In the genomic region with DNA sequence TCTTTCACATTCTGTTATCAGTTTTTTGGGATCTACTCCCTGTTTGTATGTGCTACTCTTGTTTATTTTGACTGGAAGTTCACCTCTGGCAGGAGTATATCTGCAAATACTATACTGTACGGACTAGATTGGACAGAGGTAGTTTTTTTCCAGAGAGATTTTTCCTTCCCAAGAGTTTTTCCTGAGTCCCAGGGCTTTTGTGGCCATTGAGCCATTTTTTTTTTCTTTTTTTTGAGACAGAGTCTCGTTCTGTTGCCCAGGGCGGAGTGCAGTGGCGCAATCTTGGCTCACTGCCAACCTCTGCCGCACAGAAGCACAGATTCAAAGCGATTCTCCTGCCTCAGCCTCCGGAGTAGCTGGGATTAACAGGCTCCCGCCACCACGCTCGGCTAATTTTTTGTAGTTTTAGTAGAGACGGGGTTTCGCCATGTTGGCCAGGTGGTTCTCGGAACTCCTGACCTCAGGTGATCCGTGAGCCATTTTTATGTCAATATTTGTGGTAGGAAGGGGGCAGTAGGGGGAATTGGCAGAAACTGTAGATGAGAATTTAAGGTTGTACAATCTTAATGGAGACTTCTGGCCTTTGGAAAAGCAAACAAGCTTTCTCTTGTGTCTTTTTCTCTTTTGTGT, we compare ENCODE assay signal across 14 cellular contexts. TPM values are rescaled to one million over a fixed set of nuclear protein-coding genes. Genes with fewer than 3 reads are reported as not detected.
DNase-seq lines count a peak whose midpoint lies in the region; ATAC-seq, FAIRE-seq and TF ChIP-seq lines count a peak whose summit lies in the region.
"Had no signal": no experiment of that assay in that cellular context is flagged by ENCODE, and none has a peak within 500 bp of the region (broad histone marks: within the 10 kb centered on the region; RNA-seq: fewer than 3 reads in every experiment).

No MANE protein-coding gene starts in this region.

- H3K27ac ChIP-seq in astrocyte (ENCODE audit: low read depth, low read length) (no peak overlapping the region), lower lobe of right lung (no peak overlapping the region), brain microvascular endothelial cell (no peak overlapping the region)
- H3K27ac ChIP-seq: dorsolateral prefrontal cortex, thoracic aorta had no signal

- H3K27me3 Mint-ChIP-seq in Calu3 (ENCODE audit: unreplicated experiment) (no peaks in the 10 kb centered on the region), astrocyte (ENCODE audit: low read depth, unreplicated experiment) (no peaks in the 10 kb centered on the region)
- H3K27me3 Mint-ChIP-seq: activated CD4-positive, alpha-beta T cell treated with anti-CD3 and anti-CD28 coated beads for 36 hours; activated naive CD4-positive, alpha-beta T cell treated with anti-CD3 and anti-CD28 coated beads, Interleukin-2, amount 10 ng/mL, durations not matched to agents 7 days and 5 days; CD4-positive, alpha-beta T cell had no signal

- ATAC-seq in lower lobe of right lung (no peak), sciatic nerve (no peak), HG03045 (IDR thresholded peaks at IDR 0.05; ENCODE audit: unreplicated experiment) (no peak)
- ATAC-seq: activated CD4-positive, alpha-beta T cell treated with anti-CD3 and anti-CD28 coated beads for 36 hours had no signal

- H3K27ac Mint-ChIP-seq in Calu3 (ENCODE audit: unreplicated experiment) (peak overlapping the region; percentile 39), astrocyte (ENCODE audit: unreplicated experiment) (peak overlapping the region; percentile 49)
- H3K27ac Mint-ChIP-seq: activated CD4-positive, alpha-beta T cell treated with anti-CD3 and anti-CD28 coated beads for 36 hours; activated naive CD4-positive, alpha-beta T cell treated with anti-CD3 and anti-CD28 coated beads, Interleukin-2, amount 10 ng/mL, durations not matched to agents 7 days and 5 days; CD4-positive, alpha-beta T cell had no signal

- H3K36me3 Mint-ChIP-seq in Calu3 (ENCODE audit: insufficient read depth, unreplicated experiment) (peaks cover 6% of the 10 kb centered on the region), astrocyte (ENCODE audit: low read depth, unreplicated experiment) (no peaks in the 10 kb centered on the region)

- H3K36me3 ChIP-seq in astrocyte (ENCODE audit: insufficient read depth, low read length) (no peaks in the 10 kb centered on the region), lower lobe of right lung (no peaks in the 10 kb centered on the region), brain microvascular endothelial cell (replicated peaks) (no peaks in the 10 kb centered on the region)
- H3K36me3 ChIP-seq: thoracic aorta had no signal

- peaks cover 21% of the 10 kb centered on the region for H3K4me1 ChIP-seq in astrocyte (ENCODE audit: insufficient read depth, low read length)
- peaks cover under 1% of the 10 kb centered on the region for H3K4me1 ChIP-seq in lower lobe of right lung

- H3K9me3 Mint-ChIP-seq in Calu3 (ENCODE audit: low read depth, unreplicated experiment), result no peaks in the 10 kb centered on the region
- H3K9me3 Mint-ChIP-seq in astrocyte (ENCODE audit: unreplicated experiment), result peaks cover 3% of the 10 kb centered on the region

- FAIRE-seq in astrocyte (lab: Jason Lieb, UNC) (no peak), GM12891 (lab: Jason Lieb, UNC) (no peak)

- in situ Hi-C loops in brain microvascular endothelial cell (cut with HindIII; ENCODE audit: low pct_ligation_motif_present, low sequenced_read_pairs), result no loop called here

- intact Hi-C loops in Calu3 (cut with micrococcal nuclease; ENCODE audit: unreplicated experiment) (loop anchor here (10.0 kb wide), 1 partner anchor 145 kb away; no protein-coding TSS in a partner anchor), lower lobe of right lung (cut with DNase I) (no loop called here), sciatic nerve (cut with DNase I) (no loop called here)

- DNase-seq in Calu3, result peak; percentile 82
- peak; percentile 94 for DNase-seq in NCI-H2029 (lab: John Stamatoyannopoulos, UW)
- no peak for DNase-seq in astrocyte (ENCODE audit: low read depth)
- DNase-seq in lower lobe of right lung, result peak; percentile 58
- DNase-seq in sciatic nerve (ENCODE audit: low spot score), result no peak
- DNase-seq in brain microvascular endothelial cell, result no peak
- DNase-seq in GM12891 (ENCODE audit: insufficient read length, low spot score), result no peak
- DNase-seq: activated CD4-positive, alpha-beta T cell treated with anti-CD3 and anti-CD28 coated beads for 36 hours; activated naive CD4-positive, alpha-beta T cell treated with anti-CD3 and anti-CD28 coated beads, Interleukin-2, amount 10 ng/mL, durations not matched to agents 7 days and 5 days; CD4-positive, alpha-beta T cell; dorsolateral prefrontal cortex; MV-4-11 had no signal

- H3K4me2 ChIP-seq in astrocyte (ENCODE audit: low read length), result no peak overlapping the region

- CTCF ChIA-PET in Calu3 (lab: Charles Lee), result interaction anchor here (0.7 kb wide), 2 partner anchors 153 to 188 kb away, joined by 3 to 5 read pairs; no protein-coding TSS in a partner anchor

- peaks cover 13% of the 10 kb centered on the region for H4K20me1 ChIP-seq in astrocyte (ENCODE audit: insufficient read depth, low read length)

- H3K79me2 ChIP-seq in astrocyte (ENCODE audit: insufficient read depth, low read length), result peaks cover 89% of the 10 kb centered on the region

- peaks cover 17% of the 10 kb centered on the region for H3K4me1 Mint-ChIP-seq in Calu3 (ENCODE audit: low read depth, unreplicated experiment)
- H3K4me1 Mint-ChIP-seq in astrocyte (ENCODE audit: low read depth, unreplicated experiment), result peaks cover 34% of the 10 kb centered on the region
- H3K4me1 Mint-ChIP-seq: activated naive CD4-positive, alpha-beta T cell treated with anti-CD3 and anti-CD28 coated beads, Interleukin-2, amount 10 ng/mL, durations not matched to agents 7 days and 5 days had no signal

- no TSS peak for BruUV-seq in Calu3 (replicated peaks; lab: Mats Ljungman, UMichigan)

- no peak overlapping the region for H3K4me3 ChIP-seq in astrocyte (ENCODE audit: insufficient read depth, low read depth, low read length)
- H3K4me3 ChIP-seq in lower lobe of right lung, result no peak overlapping the region
- no peak overlapping the region for H3K4me3 ChIP-seq in brain microvascular endothelial cell (ENCODE audit: low read depth, low read length)
- H3K4me3 ChIP-seq: dorsolateral prefrontal cortex, thoracic aorta had no signal

- H3K9ac ChIP-seq in astrocyte (ENCODE audit: low read length), result no peak overlapping the region

- TF ChIP-seq CTCF in Calu3 (IDR thresholded peaks at IDR 0.05; ENCODE audit: unreplicated experiment) (no peak), astrocyte (IDR thresholded peaks at IDR 0.05; ENCODE audit: insufficient read depth, low read depth, low read length) (no peak), lower lobe of right lung (IDR thresholded peaks at IDR 0.05) (no peak), brain microvascular endothelial cell (IDR thresholded peaks at IDR 0.05; ENCODE audit: low read depth, low read length, missing control alignments) (no peak)

- H3K4me3 Mint-ChIP-seq in Calu3 (ENCODE audit: low read depth, unreplicated experiment) (peak overlapping the region; percentile 61), astrocyte (ENCODE audit: unreplicated experiment) (no peak overlapping the region)
- H3K4me3 Mint-ChIP-seq: activated CD4-positive, alpha-beta T cell treated with anti-CD3 and anti-CD28 coated beads for 36 hours; activated naive CD4-positive, alpha-beta T cell treated with anti-CD3 and anti-CD28 coated beads, Interleukin-2, amount 10 ng/mL, durations not matched to agents 7 days and 5 days; CD4-positive, alpha-beta T cell had no signal

- TF ChIP-seq POLR2A in GM12891 (IDR thresholded peaks at IDR 0.05; ENCODE audit: low read depth, low read length), result no peak

- no peaks in the 10 kb centered on the region for H3K27me3 ChIP-seq in astrocyte (ENCODE audit: insufficient read depth, low read length)
- H3K27me3 ChIP-seq in lower lobe of right lung (ENCODE audit: low read depth), result no peaks in the 10 kb centered on the region
- no peaks in the 10 kb centered on the region for H3K27me3 ChIP-seq in brain microvascular endothelial cell (replicated peaks)
- H3K27me3 ChIP-seq: dorsolateral prefrontal cortex had no signal

- H3K9me3 ChIP-seq in astrocyte (ENCODE audit: insufficient read depth, low read depth, low read length) (no peaks in the 10 kb centered on the region), lower lobe of right lung (no peaks in the 10 kb centered on the region)
- H3K9me3 ChIP-seq: thoracic aorta had no signal

- no peak overlapping the region for H2AFZ ChIP-seq in astrocyte (ENCODE audit: low read depth, low read length)

TF ChIP-seq in GM12891, 5 proteins besides CTCF, POLR2A, EP300 and RAD21:
- TF ChIP-seq POLR2AphosphoS5 (IDR thresholded peaks at IDR 0.05; ENCODE audit: low read depth, low read length), result no peak
- no peak for TF ChIP-seq SPI1 (IDR thresholded peaks at IDR 0.05; ENCODE audit: low read depth, low read length)
- TF ChIP-seq TAF1 (IDR thresholded peaks at IDR 0.05; ENCODE audit: low read depth, low read length), result no peak
- TF ChIP-seq PAX5 (IDR thresholded peaks at IDR 0.05; ENCODE audit: insufficient read depth, low read length, severe bottlenecking), result no peak
- no peak for TF ChIP-seq POU2F2 (IDR thresholded peaks at IDR 0.05; ENCODE audit: low read depth, low read length)
TF ChIP-seq in GM12891: peak in this region for 0.

RNA-seq across cellular contexts. Expression of gene KTN1, which starts 19.4 kb away (rescaled TPM):
- 119 and 141 TPM in 2 replicates for total RNA-seq in Calu3 (2022)
- 181 and 193 TPM in 2 replicates for total RNA-seq in astrocyte
- total RNA-seq in lower lobe of right lung, result 164 TPM
- total RNA-seq in sciatic nerve, result 243 TPM
- polyA plus RNA-seq in GM12891 (2012; ENCODE audit: low read depth, missing spikeins), result 50.7 TPM

Comparison
In these comparisons a context has a peak if more than half of its experiments do, and no peak if none do; other contexts are left out.
1. DNase-seq: peak in Calu3 (single experiment), NCI-H2029 (single experiment) and lower lobe of right lung (single experiment); none in astrocyte (single experiment), sciatic nerve (single experiment), brain microvascular endothelial cell (single experiment) and GM12891 (single experiment).